8 cellular contexts compared by ENCODE assay signal in genomic region chr10:114821293-114821914, GRCh38.
DNase-seq lines count a peak whose midpoint lies in the region; ATAC-seq lines count a peak whose summit lies in the region.

Gene FHIP2A, plus strand, starts transcription at chr10:114821780. Its CDS starts 299 bp downstream, at chr10:114822079.

- in situ Hi-C loops in ACHN (cut with HindIII; ENCODE audit: low pct_ligation_motif_present, low pct_unique_long_range_greater_than_20kb, low sequenced_read_pairs), result no loop called here

- DNase-seq in ACHN (peak; percentile 84), NCI-H2196 (lab: John Stamatoyannopoulos, UW; ENCODE audit: unreplicated experiment) (peak; percentile 56), left kidney (ENCODE audit: low read depth, low spot score) (peak; percentile 92)
- peak; percentile 77 to 79 for DNase-seq in activated CD4-positive, alpha-beta T cell treated with anti-CD3 and anti-CD28 coated beads for 4 hours
- peak; percentile 75 for DNase-seq in stimulated activated CD4-positive, alpha-beta T cell treated with anti-CD3 and anti-CD28 coated beads, Interleukin-2, amount 100 ng/mL, for 4 hours (ENCODE audit: low read depth)

- peak; percentile 38 for ATAC-seq in GM18508 (IDR thresholded peaks at IDR 0.05; ENCODE audit: insufficient read depth, unreplicated experiment)
- ATAC-seq in HG02973 (IDR thresholded peaks at IDR 0.05; ENCODE audit: unreplicated experiment), result peak; percentile 73

- peak within 1 kb of the TSS; percentile 82 for H3K27ac ChIP-seq in cingulate gyrus (ENCODE audit: low read depth, low read length)

Comparison
In these comparisons a context has a peak if more than half of its experiments do, and no peak if none do; other contexts are left out.
1. Peak in every context shown above with its lines: DNase-seq, ATAC-seq and H3K27ac ChIP-seq.